ENCODE assay signal across 9 cellular contexts in the genomic region with DNA sequence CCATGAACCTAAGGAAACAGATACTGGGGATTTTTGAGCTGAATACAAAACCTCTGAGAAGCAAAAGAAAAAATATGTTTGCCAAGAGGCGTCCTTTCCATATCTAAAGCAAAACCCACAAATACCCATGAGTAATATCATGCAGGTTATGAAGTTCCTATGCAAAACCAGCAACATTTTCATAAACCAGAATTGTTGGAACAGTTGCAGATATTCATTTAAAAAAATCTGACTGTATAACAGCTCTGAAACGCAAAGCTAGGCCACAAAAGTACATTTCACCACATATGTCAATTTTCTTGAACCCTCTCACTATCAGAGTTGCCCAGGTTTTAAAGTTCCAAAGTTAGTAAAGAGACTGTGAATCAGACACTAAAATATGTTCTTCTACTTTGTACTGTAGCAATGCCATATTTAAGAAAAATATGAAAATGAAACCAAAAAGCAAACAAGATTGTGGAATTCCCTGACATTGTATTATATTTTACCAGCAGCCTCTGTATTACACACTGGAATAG.
A peak's percentile ranks its signal among the peaks of the same experiment; 100 is the strongest.
DNase-seq lines count a peak whose midpoint lies in the region; ATAC-seq and TF ChIP-seq lines count a peak whose summit lies in the region.
"Had no signal": no experiment of that assay in that cellular context is flagged by ENCODE, and none has a peak within 500 bp of the region (broad histone marks: within the 10 kb centered on the region; RNA-seq: fewer than 3 reads in every experiment).

No MANE protein-coding gene starts in this region.

- H3K4me1 ChIP-seq in DOHH2 (ENCODE audit: control insufficient read depth, low read length) (peaks cover 66% of the 10 kb centered on the region), RWPE2 (ENCODE audit: insufficient read depth, poor library complexity, severe bottlenecking) (peaks cover 45% of the 10 kb centered on the region)

- no peaks in the 10 kb centered on the region for H3K79me2 ChIP-seq in DOHH2 (ENCODE audit: control insufficient read depth, low read length)

- no peaks in the 10 kb centered on the region for H3K9me2 ChIP-seq in DOHH2 (replicated peaks; ENCODE audit: control insufficient read depth, low read length)

- TF ChIP-seq CTCF in DOHH2 (IDR thresholded peaks at IDR 0.05; ENCODE audit: low read depth, low read length, poor library complexity, severe bottlenecking): no peak
- TF ChIP-seq CTCF in RWPE2 (IDR thresholded peaks at IDR 0.05; ENCODE audit: poor library complexity, severe bottlenecking): no peak

- ATAC-seq in GM21723 (IDR thresholded peaks at IDR 0.05; ENCODE audit: unreplicated experiment) (peak; percentile 39), RWPE2 (ENCODE audit: low read depth) (peak; percentile 52), HG03521 (IDR thresholded peaks at IDR 0.05; ENCODE audit: unreplicated experiment) (no peak)
- ATAC-seq: Panc1 had no signal

- H3K4me3 ChIP-seq in DOHH2 (ENCODE audit: low read length) (peak overlapping the region; percentile 38), RWPE2 (ENCODE audit: severe bottlenecking) (no peak overlapping the region)

- peak overlapping the region; percentile 85 for H3K27ac ChIP-seq in DOHH2 (ENCODE audit: low read depth, low read length)
- H3K27ac ChIP-seq in RWPE2 (ENCODE audit: poor library complexity, severe bottlenecking): peak overlapping the region; percentile 94

- H3K9me3 ChIP-seq in DOHH2 (ENCODE audit: control insufficient read depth, insufficient read depth, low read length) (peaks cover 7% of the 10 kb centered on the region; the same call in 1 of the 2 replicates), RWPE2 (ENCODE audit: severe bottlenecking) (no peaks in the 10 kb centered on the region)

- H3F3A ChIP-seq in DOHH2 (ENCODE audit: control insufficient read depth, insufficient read depth): peaks cover 20% of the 10 kb centered on the region

- H3K4me2 ChIP-seq in DOHH2 (ENCODE audit: low read length): peak overlapping the region; percentile 70

- DNase-seq in RWPE2 (ENCODE audit: low spot score) (no peak), iris pigment epithelial cell (ENCODE audit: low read depth) (peak; percentile 86), CD1c-positive myeloid dendritic cell (ENCODE audit: extremely low spot score) (no peak), T1000 (lab: John Stamatoyannopoulos, UW) (no peak), cerebellar cortex (ENCODE audit: low spot score) (no peak)

- H4K20me1 ChIP-seq in DOHH2 (ENCODE audit: control insufficient read depth, insufficient read depth, low read depth, low read length): no peaks in the 10 kb centered on the region

- H3K36me3 ChIP-seq in DOHH2 (ENCODE audit: control insufficient read depth, low read length): peaks cover 6% of the 10 kb centered on the region; the same call in 1 of the 2 replicates
- H3K36me3 ChIP-seq in RWPE2 (ENCODE audit: low read depth): no peaks in the 10 kb centered on the region

- H3K27me3 ChIP-seq in DOHH2 (ENCODE audit: control insufficient read depth, low read length) (no peaks in the 10 kb centered on the region), RWPE2 (ENCODE audit: insufficient read depth, poor library complexity, severe bottlenecking) (no peaks in the 10 kb centered on the region)
